Comparison of ENCODE assay signal across 28 cellular contexts in genomic region chr14:94052662-94053061, GRCh38. TPM values are rescaled to one million over a fixed set of nuclear protein-coding genes. Genes with fewer than 3 reads are reported as not detected.
DNase-seq lines count a peak whose midpoint lies in the region; ATAC-seq lines count a peak whose summit lies in the region.
"Had no signal": no experiment of that assay in that cellular context is flagged by ENCODE, and none has a peak within 500 bp of the region (broad histone marks: within the 10 kb centered on the region; RNA-seq: fewer than 3 reads in every experiment).

No MANE protein-coding gene starts in this region.

- H3K4me3 ChIP-seq in CD4-positive, CD25-positive, alpha-beta regulatory T cell (ENCODE audit: low read depth, low read length), result no peak overlapping the region
- H3K4me3 ChIP-seq: adrenal gland, mucosa of descending colon, tibial nerve had no signal

- CTCF ChIA-PET in activated CD4-positive, alpha-beta memory T cell treated with anti-CD3 and anti-CD28 coated beads, Interleukin-2, amount 10 ng/mL, durations not matched to agents 7 days and 5 days (lab: Charles Lee), result interaction anchor here (1.0 to 4.8 kb wide), 6 partner anchors 12 to 84 kb away, joined by 3 to 29 read pairs (median 8); partner anchors contain the start of genes DDX24, IFI27L1 and IFI27L2

- peak overlapping the region; percentile 68 for H3K27ac Mint-ChIP-seq in T-helper 1 cell treated with Interleukin-12 subunit alpha and Interleukin-12 subunit beta and Interleukin-4 antibody, amounts not matched to agents 30 μg/mL and 1 μg/mL, for 36 hours
- peak overlapping the region in 2 of 3 donors; percentile 14 to 32 for H3K27ac Mint-ChIP-seq in CD4-positive, CD25-positive, alpha-beta regulatory T cell
- peak overlapping the region; percentile 42 for H3K27ac Mint-ChIP-seq in activated CD4-positive, alpha-beta memory T cell treated with anti-CD3 and anti-CD28 coated beads, Interleukin-2, amount 10 ng/mL, durations not matched to agents 7 days and 5 days

- POLR2A ChIA-PET in activated CD4-positive, alpha-beta memory T cell treated with anti-CD3 and anti-CD28 coated beads, Interleukin-2, amount 10 ng/mL, durations not matched to agents 7 days and 5 days (lab: Charles Lee), result interaction anchor here (1.0 to 4.8 kb wide), 5 partner anchors 12 to 77 kb away, joined by 3 to 30 read pairs (median 4); partner anchors contain the start of genes DDX24, IFI27L1 and IFI27L2

- H3K4me1 Mint-ChIP-seq in T-helper 1 cell treated with Interleukin-12 subunit alpha and Interleukin-12 subunit beta and Interleukin-4 antibody, amounts not matched to agents 30 μg/mL and 1 μg/mL, for 36 hours (ENCODE audit: low read depth), result peaks cover 52% of the 10 kb centered on the region
- H3K4me1 Mint-ChIP-seq in CD4-positive, CD25-positive, alpha-beta regulatory T cell, result peaks cover 13 to 35% (median 24%) of the 10 kb centered on the region in 4 donors
- H3K4me1 Mint-ChIP-seq in activated CD4-positive, alpha-beta memory T cell treated with anti-CD3 and anti-CD28 coated beads, Interleukin-2, amount 10 ng/mL, durations not matched to agents 7 days and 5 days, result peaks cover 55% of the 10 kb centered on the region

- no peak for ATAC-seq in CD4-positive, CD25-positive, alpha-beta regulatory T cell (ENCODE audit: low read depth in 2 of 2)
- ATAC-seq: HCT116, mucosa of descending colon had no signal

- no peaks in the 10 kb centered on the region for H3K9me3 Mint-ChIP-seq in T-helper 1 cell treated with Interleukin-12 subunit alpha and Interleukin-12 subunit beta and Interleukin-4 antibody, amounts not matched to agents 30 μg/mL and 1 μg/mL, for 36 hours
- H3K9me3 Mint-ChIP-seq in CD4-positive, CD25-positive, alpha-beta regulatory T cell, result peaks cover 0 to 2% (median 0%) of the 10 kb centered on the region in 7 donors
- H3K9me3 Mint-ChIP-seq in activated CD4-positive, alpha-beta memory T cell treated with anti-CD3 and anti-CD28 coated beads, Interleukin-2, amount 10 ng/mL, durations not matched to agents 7 days and 5 days, result no peaks in the 10 kb centered on the region

- peaks cover 77% of the 10 kb centered on the region for H3K36me3 Mint-ChIP-seq in T-helper 1 cell treated with Interleukin-12 subunit alpha and Interleukin-12 subunit beta and Interleukin-4 antibody, amounts not matched to agents 30 μg/mL and 1 μg/mL, for 36 hours (ENCODE audit: low read depth)
- H3K36me3 Mint-ChIP-seq in CD4-positive, CD25-positive, alpha-beta regulatory T cell, result peaks cover 74% of the 10 kb centered on the region
- peaks cover 87% of the 10 kb centered on the region for H3K36me3 Mint-ChIP-seq in activated CD4-positive, alpha-beta memory T cell treated with anti-CD3 and anti-CD28 coated beads, Interleukin-2, amount 10 ng/mL, durations not matched to agents 7 days and 5 days (ENCODE audit: low read depth)

- no peaks in the 10 kb centered on the region for H3K27me3 ChIP-seq in CD4-positive, CD25-positive, alpha-beta regulatory T cell (ENCODE audit: control insufficient read depth, insufficient read depth, low read length)
- H3K27me3 ChIP-seq: adrenal gland, tibial nerve had no signal

- peaks cover 97% of the 10 kb centered on the region for H3K36me3 ChIP-seq in CD4-positive, CD25-positive, alpha-beta regulatory T cell (ENCODE audit: control insufficient read depth, insufficient read depth, low read length)

- peaks cover 12% of the 10 kb centered on the region for H3K4me1 ChIP-seq in CD4-positive, CD25-positive, alpha-beta regulatory T cell (ENCODE audit: control insufficient read depth, insufficient read depth, low read length, poor library complexity, severe bottlenecking)

- H3K27ac ChIP-seq in CD4-positive, CD25-positive, alpha-beta regulatory T cell (ENCODE audit: insufficient read depth, low read length, poor library complexity, severe bottlenecking), result no peak overlapping the region
- H3K27ac ChIP-seq: C4-2B had no signal

- no peaks in the 10 kb centered on the region for H3K9me3 ChIP-seq in CD4-positive, CD25-positive, alpha-beta regulatory T cell (ENCODE audit: control insufficient read depth in 2 of 2, low read length in 2 of 2)
- H3K9me3 ChIP-seq: adrenal gland, mucosa of descending colon, tibial nerve had no signal

- DNase-seq in T-helper 1 cell (no peak), mesenteric fat pad (ENCODE audit: low spot score) (peak; percentile 39), LoVo (ENCODE audit: low spot score) (no peak), GOT3 (lab: John Stamatoyannopoulos, UW) (no peak), NCI-H2081 (lab: John Stamatoyannopoulos, UW) (no peak)
- no peak for DNase-seq in CD4-positive, CD25-positive, alpha-beta regulatory T cell
- DNase-seq in activated CD4-positive, alpha-beta memory T cell treated with anti-CD3 and anti-CD28 coated beads, Interleukin-2, amount 10 ng/mL, durations not matched to agents 7 days and 5 days, result peak; percentile 11
- DNase-seq: activated CD4-positive, alpha-beta T cell treated with anti-CD3 and anti-CD28 coated beads, Interleukin-2, amount 50 U/mL, for 4 hours; DMS79 treated with DMSO at 0.1 percent for 48 hours; effector memory CD4-positive, alpha-beta T cell; hippocampal formation; kidney glomerular epithelial cell; mucosa of descending colon; NCI-H1930; NCI-H524; SIG-M5; T-helper 9 cell had no signal

- no peaks in the 10 kb centered on the region for H3K27me3 Mint-ChIP-seq in T-helper 1 cell treated with Interleukin-12 subunit alpha and Interleukin-12 subunit beta and Interleukin-4 antibody, amounts not matched to agents 30 μg/mL and 1 μg/mL, for 36 hours (ENCODE audit: low read depth)
- H3K27me3 Mint-ChIP-seq in CD4-positive, CD25-positive, alpha-beta regulatory T cell, result peaks cover 4% of the 10 kb centered on the region
- no peaks in the 10 kb centered on the region for H3K27me3 Mint-ChIP-seq in activated CD4-positive, alpha-beta memory T cell treated with anti-CD3 and anti-CD28 coated beads, Interleukin-2, amount 10 ng/mL, durations not matched to agents 7 days and 5 days

- no peak overlapping the region for H3K4me3 Mint-ChIP-seq in T-helper 1 cell treated with Interleukin-12 subunit alpha and Interleukin-12 subunit beta and Interleukin-4 antibody, amounts not matched to agents 30 μg/mL and 1 μg/mL, for 36 hours
- no peak overlapping the region for H3K4me3 Mint-ChIP-seq in CD4-positive, CD25-positive, alpha-beta regulatory T cell
- H3K4me3 Mint-ChIP-seq in activated CD4-positive, alpha-beta memory T cell treated with anti-CD3 and anti-CD28 coated beads, Interleukin-2, amount 10 ng/mL, durations not matched to agents 7 days and 5 days, result no peak overlapping the region

RNA-seq across cellular contexts. Expression of gene OTUB2, which starts 26.5 kb away (rescaled TPM):
- 0.25 TPM for total RNA-seq in CD4-positive, CD25-positive, alpha-beta regulatory T cell
- under 1 TPM in 3 of 4 donors, not detected in 1; 0.33 to 0.46 (median 0.41) TPM for polyA plus RNA-seq in CD4-positive, CD25-positive, alpha-beta regulatory T cell
- total RNA-seq in activated CD4-positive, alpha-beta memory T cell treated with anti-CD3 and anti-CD28 coated beads, Interleukin-2, amount 10 ng/mL, durations not matched to agents 7 days and 5 days, result 1 to 10 TPM; 7.3 to 7.9 TPM
- 1.2 TPM for total RNA-seq in mesenteric fat pad

RNA-seq across cellular contexts. Expression of gene DDX24, which starts 28.3 kb away (rescaled TPM):
- 518 TPM for total RNA-seq in CD4-positive, CD25-positive, alpha-beta regulatory T cell
- polyA plus RNA-seq in CD4-positive, CD25-positive, alpha-beta regulatory T cell, result 100 to 1,000 TPM; 221 to 279 (median 244) TPM
- 100 to 1,000 TPM; 210 to 216 TPM for total RNA-seq in activated CD4-positive, alpha-beta memory T cell treated with anti-CD3 and anti-CD28 coated beads, Interleukin-2, amount 10 ng/mL, durations not matched to agents 7 days and 5 days
- 198 TPM for total RNA-seq in mesenteric fat pad

RNA-seq across cellular contexts. Expression of gene IFI27L1, which starts 28.4 kb away (rescaled TPM):
- total RNA-seq in CD4-positive, CD25-positive, alpha-beta regulatory T cell, result 12.0 TPM
- polyA plus RNA-seq in CD4-positive, CD25-positive, alpha-beta regulatory T cell, result 10 to 100 TPM in 2 of 4 donors, 1 to 10 TPM in 2; 5.8 to 11.2 (median 9.9) TPM
- total RNA-seq in activated CD4-positive, alpha-beta memory T cell treated with anti-CD3 and anti-CD28 coated beads, Interleukin-2, amount 10 ng/mL, durations not matched to agents 7 days and 5 days, result 10 to 100 TPM; 49.5 to 51.0 TPM
- total RNA-seq in mesenteric fat pad, result 19.6 TPM

RNA-seq across cellular contexts. Expression of gene CCDC197, which starts 55.6 kb away (rescaled TPM):
- not detected for total RNA-seq in CD4-positive, CD25-positive, alpha-beta regulatory T cell
- polyA plus RNA-seq in CD4-positive, CD25-positive, alpha-beta regulatory T cell, result not detected
- total RNA-seq in activated CD4-positive, alpha-beta memory T cell treated with anti-CD3 and anti-CD28 coated beads, Interleukin-2, amount 10 ng/mL, durations not matched to agents 7 days and 5 days, result under 1 TPM in 1 of 2 experiments, not detected in 1; 0.45 TPM
- not detected for total RNA-seq in mesenteric fat pad
- total RNA-seq: A172, adrenal gland, HT-29, MCF 10A, mucosa of descending colon, OCI-LY7, osteoblast, skeletal muscle tissue, tibial nerve had no signal
- polyA plus RNA-seq: adrenal gland had no signal

RNA-seq across cellular contexts. Expression of gene IFI27, which starts 57.9 kb away (rescaled TPM):
- 2.9 TPM for total RNA-seq in CD4-positive, CD25-positive, alpha-beta regulatory T cell
- 10 to 100 TPM in 1 of 4 donors, 1 to 10 TPM in 2, under 1 TPM in 1; 0.71 to 13.1 (median 1.9) TPM for polyA plus RNA-seq in CD4-positive, CD25-positive, alpha-beta regulatory T cell
- 100 to 1,000 TPM; 184 to 186 TPM for total RNA-seq in activated CD4-positive, alpha-beta memory T cell treated with anti-CD3 and anti-CD28 coated beads, Interleukin-2, amount 10 ng/mL, durations not matched to agents 7 days and 5 days
- 495 TPM for total RNA-seq in mesenteric fat pad

Comparison
In these comparisons a context has a peak if more than half of its experiments do, and no peak if none do; other contexts are left out.
1. DNase-seq: peak in activated CD4-positive, alpha-beta memory T cell treated with anti-CD3 and anti-CD28 coated beads, Interleukin-2, amount 10 ng/mL, durations not matched to agents 7 days and 5 days (single experiment) and mesenteric fat pad (single experiment); none in T-helper 1 cell (0 of 5), CD4-positive, CD25-positive, alpha-beta regulatory T cell (0 of 3), LoVo (single experiment), GOT3 (single experiment) and NCI-H2081 (0 of 2).
2. Peak in every context shown above with its lines, with median percentiles within 50 percentile points of each other: H3K27ac Mint-ChIP-seq.